Comparison of ENCODE assay signal across 15 cellular contexts in the genomic region with DNA sequence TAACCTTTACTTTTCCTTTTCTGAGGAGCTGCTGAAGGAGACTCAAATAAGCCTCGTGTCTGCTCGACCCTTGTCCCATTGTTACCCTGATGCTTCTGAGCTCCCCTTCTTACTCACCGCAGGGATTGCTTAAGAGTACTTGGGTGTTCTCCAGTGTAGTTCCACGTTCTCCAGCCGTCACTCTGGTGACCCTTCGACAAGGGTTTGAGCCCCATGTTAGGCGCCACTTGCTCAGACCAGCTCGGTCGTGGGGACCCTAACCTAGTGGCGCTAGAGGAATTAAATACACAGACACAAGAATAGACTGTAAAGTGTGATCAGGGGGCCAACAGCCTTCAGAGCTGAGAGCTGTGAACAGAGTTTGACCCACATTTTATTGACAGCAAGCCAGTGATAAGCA. TPM values are rescaled to one million over a fixed set of nuclear protein-coding genes. Genes with fewer than 3 reads are reported as not detected.
DNase-seq lines count a peak whose midpoint lies in the region; ATAC-seq and TF ChIP-seq lines count a peak whose summit lies in the region.
"Had no signal": no experiment of that assay in that cellular context is flagged by ENCODE, and none has a peak within 500 bp of the region (broad histone marks: within the 10 kb centered on the region; RNA-seq: fewer than 3 reads in every experiment).

No MANE protein-coding gene starts in this region.

- ATAC-seq in GM21447 (IDR thresholded peaks at IDR 0.05; ENCODE audit: unreplicated experiment) (no peak), omental fat pad (ENCODE audit: low FRiP score) (no peak)
- ATAC-seq: activated CD8-positive, alpha-beta memory T cell treated with anti-CD3 and anti-CD28 coated beads, Interleukin-2, amount 10 ng/mL, durations not matched to agents 7 days and 5 days; T-cell had no signal

- DNase-seq in NCI-H2227 (lab: John Stamatoyannopoulos, UW; ENCODE audit: unreplicated experiment) (peak; percentile 6), NCI-H2227 treated with DMSO at 0.1 percent for 48 hours (lab: John Stamatoyannopoulos, UW) (no peak), astrocyte of the spinal cord (ENCODE audit: low read depth, low spot score) (peak; percentile 43), lung microvascular endothelial cell (ENCODE audit: low read depth in 2 of 2) (peak; percentile 27 to 32), omental fat pad (ENCODE audit: low spot score) (no peak), HuH-7.5 (ENCODE audit: low spot score) (no peak)
- DNase-seq: activated CD8-positive, alpha-beta memory T cell treated with anti-CD3 and anti-CD28 coated beads, Interleukin-2, amount 10 ng/mL, durations not matched to agents 7 days and 5 days; effector CD4-positive, alpha-beta T cell; GDM1; NCI-H1694 had no signal

- H3K27ac ChIP-seq in HEK293 (ENCODE audit: extremely low read depth, low read depth, low read length), result no peak overlapping the region
- H3K27ac ChIP-seq: adrenal gland, tibial nerve had no signal

- TF ChIP-seq CTCF in HEK293 (tag by site-specific recombination; IDR thresholded peaks at IDR 0.05), result no peak
- no peak for TF ChIP-seq CTCF in astrocyte of the spinal cord (IDR thresholded peaks at IDR 0.05; ENCODE audit: low read depth, low read length)
- TF ChIP-seq CTCF in omental fat pad (IDR thresholded peaks at IDR 0.05), result no peak

- CTCF ChIA-PET in HEK293 (lab: Yijun Ruan, JAX), result interaction anchor here (0.6 kb wide), 1 partner anchor 36 kb away, joined by 4 read pairs; no protein-coding TSS in a partner anchor

- H3K36me3 ChIP-seq in HEK293 (ENCODE audit: control insufficient read depth in 2 of 2, insufficient read depth in 1 of 2, low read length in 2 of 2), result peaks cover 21 to 83% of the 10 kb centered on the region in 2 experiments

- in situ Hi-C loops in astrocyte of the spinal cord (cut with HindIII; ENCODE audit: low sequenced_read_pairs), result no loop called here

- no peaks in the 10 kb centered on the region for H3K4me1 ChIP-seq in HEK293 (ENCODE audit: control insufficient read depth, insufficient read depth, low read length)
- H3K4me1 ChIP-seq: adrenal gland, tibial nerve had no signal

- peaks cover 3% of the 10 kb centered on the region for H3K9me3 ChIP-seq in HEK293 (ENCODE audit: control insufficient read depth, insufficient read depth, low read depth, low read length)

- no peak overlapping the region for H3K4me3 ChIP-seq in HEK293 (ENCODE audit: low read depth, low read length)
- H3K4me3 ChIP-seq in astrocyte of the spinal cord (ENCODE audit: low read depth, low read length), result no peak overlapping the region
- H3K4me3 ChIP-seq: adrenal gland, tibial nerve had no signal

- POLR2A ChIA-PET in HEK293 (lab: Yijun Ruan, JAX), result interaction anchor here (1.6 kb wide), 1 partner anchor 9 kb away, joined by 3 read pairs; no protein-coding TSS in a partner anchor

TF ChIP-seq in HEK293, 187 proteins besides CTCF, POLR2A, EP300 and RAD21:
- TF ChIP-seq SETDB1 (IDR thresholded peaks at IDR 0.05; ENCODE audit: insufficient read length, low read length) (peak; percentile 93), ZNF391 (tag by site-specific recombination; IDR thresholded peaks at IDR 0.05; ENCODE audit: borderline replicate concordance, low read depth) (no peak), ZNF626 (tag by site-specific recombination; IDR thresholded peaks at IDR 0.05) (peak; percentile 66; the same call in 1 of the 2 replicates)
TF ChIP-seq in HEK293: peak in this region for 2.

RNA-seq across cellular contexts. Expression of gene ZNF480, which starts 10.3 kb away (rescaled TPM):
- 2.4 and 2.6 TPM in 2 replicates for total RNA-seq in lung microvascular endothelial cell
- total RNA-seq in omental fat pad, result 10 to 100 TPM in 1 of 4 donors, 1 to 10 TPM in 3; 4.9 to 12.9 (median 7.4) TPM

RNA-seq across cellular contexts. Expression of gene ZNF610, which starts 28.8 kb away (rescaled TPM):
- total RNA-seq in lung microvascular endothelial cell (2.2 and 2.8 TPM in 2 replicates), omental fat pad (1 to 10 TPM in 3 of 4 donors, under 1 TPM in 1; 0.48 to 3.5 (median 1.4) TPM)

RNA-seq across cellular contexts. Expression of gene ZNF766, which starts 37.9 kb away (rescaled TPM):
- total RNA-seq in lung microvascular endothelial cell, result 5.0 and 8.7 TPM in 2 replicates
- total RNA-seq in omental fat pad, result 10 to 100 TPM in 1 of 4 donors, 1 to 10 TPM in 3; 5.7 to 21.8 (median 8.3) TPM

Comparison
In these comparisons a context has a peak if more than half of its experiments do, and no peak if none do; other contexts are left out.
1. DNase-seq: peak in NCI-H2227 (single experiment), astrocyte of the spinal cord (single experiment) and lung microvascular endothelial cell (2 of 2); none in NCI-H2227 treated with DMSO at 0.1 percent for 48 hours (single experiment), omental fat pad (single experiment) and HuH-7.5 (single experiment).